In genomic region chr15:90901159-90901798, GRCh38 we compare ENCODE assay signal across 8 cellular contexts. TPM values are rescaled to one million over a fixed set of nuclear protein-coding genes. Genes with fewer than 3 reads are reported as not detected.
DNase-seq lines count a peak whose midpoint lies in the region; ATAC-seq, FAIRE-seq and TF ChIP-seq lines count a peak whose summit lies in the region.
"Not testable (repeated sequence)": the region's sequence is repeated elsewhere in the genome, so short reads cannot be mapped to it uniquely, and the experiment has no call there.

No MANE protein-coding gene starts in this region.

- not testable (repeated sequence) for TF ChIP-seq CTCF in GM12865 (IDR thresholded peaks at IDR 0.05; ENCODE audit: insufficient read depth, low read depth, low read length, missing control alignments); PC-3 (conservative IDR thresholded peaks at IDR 0.05; ENCODE audit: low read depth, low read length); K562 (IDR thresholded peaks at IDR 0.05 in 2 of 3, conservative IDR thresholded peaks at IDR 0.05 in 1 of 3; ENCODE audit: insufficient read depth in 2 of 3, low read depth in 1 of 3, low read length in 3 of 3); cardiac muscle cell (IDR thresholded peaks at IDR 0.05; ENCODE audit: low read depth, low read length); upper lobe of left lung (IDR thresholded peaks at IDR 0.05)

- WGBS in K562 (ENCODE audit: insufficient coverage, low coverage, missing lambda C conversion rate) = 2% methylated on average over 6 of the region's 6 CpGs
- WGBS in upper lobe of left lung, 2 donors = 84 to 86% methylated on average over 6 of the region's 6 CpGs

- H3K9me2 ChIP-seq in PC-3 (replicated peaks; ENCODE audit: low read length) = not testable (repeated sequence)

- in situ Hi-C loops in K562 (cut with MboI) = not testable (repeated sequence)

- FAIRE-seq in K562 (lab: Jason Lieb, UNC) = not testable (repeated sequence)

- ATAC-seq in PC-3; activated CD8-positive, alpha-beta T cell treated with anti-CD3 and anti-CD28 coated beads, Interleukin-2, amount 10 ng/mL, durations not matched to agents 7 days and 5 days; K562; upper lobe of left lung (ENCODE audit: low FRiP score in 2 of 2): not testable (repeated sequence)

- H3K4me2 ChIP-seq in PC-3 (ENCODE audit: low read length) = peak overlapping the region; percentile 91
- H3K4me2 ChIP-seq in K562 (ENCODE audit: insufficient read depth, low read length) = peak overlapping the region; percentile 93

- H4K20me1 ChIP-seq in PC-3 (ENCODE audit: low read length); K562 (replicated peaks; ENCODE audit: control insufficient read depth, insufficient read depth, low read length): not testable (repeated sequence)

- H3K36me3 ChIP-seq in PC-3 (ENCODE audit: low read depth, low read length); cardiac muscle cell: not testable (repeated sequence)
- H3K36me3 ChIP-seq in K562 (ENCODE audit: control insufficient read depth, insufficient read depth, low read length) (peaks cover 21% of the 10 kb centered on the region), muscle layer of colon (ENCODE audit: insufficient read depth, low read length) (peaks cover 20% of the 10 kb centered on the region), rectal smooth muscle tissue (ENCODE audit: control insufficient read depth, insufficient read depth, low read length) (peaks cover 14% of the 10 kb centered on the region), upper lobe of left lung (peaks cover 11 to 18% (median 16%) of the 10 kb centered on the region in 4 donors)

- peak overlapping the region; percentile 96 for H2AFZ ChIP-seq in PC-3 (ENCODE audit: low read length)
- H2AFZ ChIP-seq in K562 (ENCODE audit: low read depth, low read length) = not testable (repeated sequence)

- H3K9me3 ChIP-seq in PC-3 (ENCODE audit: low read length); K562 (replicated peaks; ENCODE audit: control insufficient read depth, insufficient read depth, low read depth, low read length); cardiac muscle cell (ENCODE audit: low read depth); muscle layer of colon (ENCODE audit: low read length); upper lobe of left lung: not testable (repeated sequence)

- not testable (repeated sequence) for BruUV-seq in PC-3 (replicated peaks; lab: Mats Ljungman, UMichigan); K562 (replicated peaks; lab: Mats Ljungman, UMichigan)

- peak overlapping the region; percentile 93 for H3K27ac Mint-ChIP-seq in activated CD8-positive, alpha-beta T cell treated with anti-CD3 and anti-CD28 coated beads, Interleukin-2, amount 10 ng/mL, durations not matched to agents 7 days and 5 days

- CTCF ChIA-PET in PC-3 (lab: Charles Lee) = not testable (repeated sequence)
- CTCF ChIA-PET in activated CD8-positive, alpha-beta T cell treated with anti-CD3 and anti-CD28 coated beads, Interleukin-2, amount 10 ng/mL, durations not matched to agents 7 days and 5 days (lab: Charles Lee) = interaction anchor here (0.7 to 17.2 kb wide), 8 partner anchors 16 to 252 kb away, joined by 3 to 328 read pairs (median 4); partner anchors contain the start of genes HDDC3 and UNC45A
- CTCF ChIA-PET in K562 (lab: Yijun Ruan, JAX; ENCODE audit: low intra/inter-chr PET ratio) = interaction anchor here (0.7 to 1.8 kb wide), 4 partner anchors 30 to 131 kb away, joined by 3 to 6 read pairs (median 4); partner anchors contain the start of gene UNC45A

- POLR2A ChIA-PET in PC-3 (lab: Charles Lee; ENCODE audit: unreplicated experiment) (interaction anchor here (1.0 kb wide), 1 partner anchor 33 kb away, joined by 3 read pairs; the partner anchor contains the start of gene UNC45A), K562 (lab: Yijun Ruan, JAX) (interaction anchor here (0.6 to 7.0 kb wide), 11 partner anchors 9 to 184 kb away, joined by 3 to 70 read pairs (median 5); partner anchors contain the start of genes BLM, HDDC3 and UNC45A)
- POLR2A ChIA-PET in activated CD8-positive, alpha-beta T cell treated with anti-CD3 and anti-CD28 coated beads, Interleukin-2, amount 10 ng/mL, durations not matched to agents 7 days and 5 days (lab: Charles Lee) = interaction anchor here (8.8 kb wide), 1 partner anchor 31 kb away, joined by 110 read pairs; the partner anchor contains the start of genes HDDC3 and UNC45A

- H3K4me3 Mint-ChIP-seq in activated CD8-positive, alpha-beta T cell treated with anti-CD3 and anti-CD28 coated beads, Interleukin-2, amount 10 ng/mL, durations not matched to agents 7 days and 5 days = peak overlapping the region; percentile 90

- H3K9me1 ChIP-seq in K562 (ENCODE audit: control insufficient read depth, insufficient read depth, low read length) = not testable (repeated sequence)

- TF ChIP-seq POLR2A in K562 (conservative IDR thresholded peaks at IDR 0.05); upper lobe of left lung (IDR thresholded peaks at IDR 0.05): not testable (repeated sequence)

- H3K27me3 ChIP-seq in PC-3 (ENCODE audit: low read length); K562 (ENCODE audit: control insufficient read depth in 2 of 2, insufficient read depth in 2 of 2, low read length in 2 of 2); cardiac muscle cell; muscle layer of colon (ENCODE audit: control insufficient read depth in 1 of 2, insufficient read depth in 2 of 2, low read length in 2 of 2); rectal smooth muscle tissue (ENCODE audit: control insufficient read depth, insufficient read depth, low read length); upper lobe of left lung: not testable (repeated sequence)

- TF ChIP-seq RAD21 in K562 (CRISPR knock-in tag; conservative IDR thresholded peaks at IDR 0.05 in 1 of 2, IDR thresholded peaks at IDR 0.05 in 1 of 2) = not testable (repeated sequence)

- TF ChIP-seq EP300 in K562 (IDR thresholded peaks at IDR 0.05; ENCODE audit: low read length); upper lobe of left lung (IDR thresholded peaks at IDR 0.05): not testable (repeated sequence)

- H3F3A ChIP-seq in PC-3 (ENCODE audit: low read length, unreplicated experiment) = not testable (repeated sequence)

- H3K4me3 ChIP-seq in GM12865 (ENCODE audit: low read depth, low read length) (peak overlapping the region; percentile 69; the same call in 1 of the 2 replicates), PC-3 (ENCODE audit: low read length) (peak overlapping the region; percentile 88; the same call in 1 of the 2 replicates), K562 (0 out of 2 replicates have a peak overlapping the region, but pooled peaks have one; percentile 69)
- not testable (repeated sequence) for H3K4me3 ChIP-seq in cardiac muscle cell; muscle layer of colon (ENCODE audit: low read depth in 1 of 2, low read length in 2 of 2); rectal smooth muscle tissue (ENCODE audit: low read length); upper lobe of left lung

- not testable (repeated sequence) for H3K9me3 Mint-ChIP-seq in activated CD8-positive, alpha-beta T cell treated with anti-CD3 and anti-CD28 coated beads, Interleukin-2, amount 10 ng/mL, durations not matched to agents 7 days and 5 days (ENCODE audit: insufficient read depth)

- H3K4me1 Mint-ChIP-seq in activated CD8-positive, alpha-beta T cell treated with anti-CD3 and anti-CD28 coated beads, Interleukin-2, amount 10 ng/mL, durations not matched to agents 7 days and 5 days (ENCODE audit: low read depth) = peaks cover 28% of the 10 kb centered on the region

- DNase-seq in GM12865 (ENCODE audit: low read depth); PC-3; activated CD8-positive, alpha-beta T cell treated with anti-CD3 and anti-CD28 coated beads, Interleukin-2, amount 10 ng/mL, durations not matched to agents 7 days and 5 days; K562 (ENCODE audit: extremely low read depth in 1 of 4, low spot score in 3 of 4); cardiac muscle cell (ENCODE audit: low read depth in 1 of 2, low spot score in 1 of 2); upper lobe of left lung: not testable (repeated sequence)

- not testable (repeated sequence) for H3K27me3 Mint-ChIP-seq in activated CD8-positive, alpha-beta T cell treated with anti-CD3 and anti-CD28 coated beads, Interleukin-2, amount 10 ng/mL, durations not matched to agents 7 days and 5 days (ENCODE audit: low read depth)

- peaks cover 15% of the 10 kb centered on the region for H3K36me3 Mint-ChIP-seq in activated CD8-positive, alpha-beta T cell treated with anti-CD3 and anti-CD28 coated beads, Interleukin-2, amount 10 ng/mL, durations not matched to agents 7 days and 5 days (ENCODE audit: low read depth)

- H3K79me2 ChIP-seq in PC-3 (ENCODE audit: low read length) (peaks cover 16% of the 10 kb centered on the region; the same call in 1 of the 2 replicates), K562 (ENCODE audit: control insufficient read depth, insufficient read depth, low read length) (peaks cover 43% of the 10 kb centered on the region)

- intact Hi-C loops in PC-3 (cut with micrococcal nuclease) = not testable (repeated sequence)
- intact Hi-C loops in K562 (cut with micrococcal nuclease) = loop anchor here (1.0 to 2.0 kb wide), 2 partner anchors 30 to 60 kb away; no protein-coding TSS in a partner anchor

- peaks cover 13% of the 10 kb centered on the region for H3K4me1 ChIP-seq in PC-3 (ENCODE audit: insufficient read depth, low read length)
- H3K4me1 ChIP-seq in K562 (replicated peaks in 1 of 2; ENCODE audit: control insufficient read depth in 2 of 2, insufficient read depth in 2 of 2, low read length in 2 of 2) = peaks cover 32 to 59% of the 10 kb centered on the region in 2 experiments; a peak in 4 of 5 replicates
- H3K4me1 ChIP-seq in cardiac muscle cell (ENCODE audit: low read depth) = peaks cover 13% of the 10 kb centered on the region
- H3K4me1 ChIP-seq in muscle layer of colon (ENCODE audit: insufficient read depth, low read length) = peaks cover 16% of the 10 kb centered on the region
- H3K4me1 ChIP-seq in rectal smooth muscle tissue (ENCODE audit: control insufficient read depth, insufficient read depth, low read length) = not testable (repeated sequence)
- H3K4me1 ChIP-seq in upper lobe of left lung = peaks cover 12 to 23% (median 16%) of the 10 kb centered on the region in 4 donors

- not testable (repeated sequence) for H3K27ac ChIP-seq in PC-3 (ENCODE audit: low read length)
- H3K27ac ChIP-seq in K562 (ENCODE audit: extremely low read depth, low read depth, low read length) = peak overlapping the region; percentile 99
- H3K27ac ChIP-seq in cardiac muscle cell = peak overlapping the region; percentile 93
- peak overlapping the region; percentile 98 for H3K27ac ChIP-seq in muscle layer of colon (ENCODE audit: low read depth, low read length)
- peak overlapping the region; percentile 91 for H3K27ac ChIP-seq in rectal smooth muscle tissue (ENCODE audit: low read depth, low read length)
- H3K27ac ChIP-seq in upper lobe of left lung = peak overlapping the region in 3 of 4 donors; percentile 93 to 97 (median 93)

- H3K9ac ChIP-seq in PC-3 (ENCODE audit: low read length); rectal smooth muscle tissue (ENCODE audit: low read length): not testable (repeated sequence)
- H3K9ac ChIP-seq in K562 (ENCODE audit: insufficient read depth in 1 of 2, low read depth in 2 of 2, low read length in 2 of 2) = peak overlapping the region in 1 of 2 experiments; percentile 95; a peak in 1 of 4 replicates
- H3K9ac ChIP-seq in muscle layer of colon (ENCODE audit: low read length) = peak overlapping the region; percentile 78

RNA-seq across cellular contexts. Expression of gene MAN2A2, which starts 1.8 kb away (rescaled TPM):
- 19.8 and 26.3 TPM in 2 replicates for total RNA-seq in PC-3 (2014; rRNA removed)
- 10 to 100 TPM; 82.7 to 97.7 TPM for total RNA-seq in activated CD8-positive, alpha-beta T cell treated with anti-CD3 and anti-CD28 coated beads, Interleukin-2, amount 10 ng/mL, durations not matched to agents 7 days and 5 days
- total RNA-seq in K562 (2011; cell fraction: chromatin; rRNA removed; ENCODE audit: low replicate concordance) = 447 and 1,128 TPM in 2 replicates
- total RNA-seq in K562 (2011; cell fraction: nucleolus; rRNA removed) = 692 and 704 TPM in 2 replicates
- 460 and 506 TPM in 2 replicates for total RNA-seq in K562 (2011; cell fraction: nucleoplasm; rRNA removed)
- 35.0 and 53.7 TPM in 2 replicates for total RNA-seq in K562 (2014; rRNA removed)
- 20.6 and 25.0 TPM in 2 replicates for total RNA-seq in K562 (2014; rRNA removed; fragmentation: Illumina TruSeq; extraction: Trizol)
- 43.3 and 43.4 TPM in 2 replicates for total RNA-seq in K562 (2015; rRNA removed; fragmentation: Illumina TruSeq; extraction: Trizol)
- 116 and 151 TPM in 2 replicates for total RNA-seq in K562 (2021)
- polyA plus RNA-seq in K562 (2011; rRNA removed) = 71.7 and 195 TPM in 2 replicates
- 119 and 133 TPM in 2 replicates for polyA plus RNA-seq in K562 (2011; cell fraction: cytosol; rRNA removed)
- polyA plus RNA-seq in K562 (2011; cell fraction: nucleus; rRNA removed) = 1,870 and 1,995 TPM in 2 replicates
- polyA plus RNA-seq in K562 (2012) = 92.0 and 210 TPM in 2 replicates
- polyA plus RNA-seq in K562 (2014; fragmentation: Illumina TruSeq; extraction: Trizol) = 130 and 131 TPM in 2 replicates
- 10 to 100 TPM in 1 of 2 experiments, 1 to 10 TPM in 1; 7.3 to 13.7 TPM for polyA plus RNA-seq in K562 (2014; fragmentation: Nextera tagmentation; extraction: Ambion mirVana)
- polyA plus RNA-seq in K562 (2014; rRNA removed) = 114 and 121 TPM in 2 replicates
- 30.7 and 41.4 TPM in 2 replicates for polyA minus RNA-seq in K562 (2011; rRNA and poly(A)+ RNA removed)
- 71.5 and 84.4 TPM in 2 replicates for polyA minus RNA-seq in K562 (2011; cell fraction: cytosol; rRNA and poly(A)+ RNA removed)
- 264 and 379 TPM in 2 replicates for polyA minus RNA-seq in K562 (2011; cell fraction: nucleus; rRNA and poly(A)+ RNA removed)
- 31.9 and 53.0 TPM in 2 replicates for total RNA-seq in cardiac muscle cell
- 54.3 and 66.3 TPM in 2 replicates for polyA plus RNA-seq in cardiac muscle cell
- total RNA-seq in upper lobe of left lung = 100 to 1,000 TPM in 2 of 6 donors, 10 to 100 TPM in 4; 36.8 to 219 (median 90.1) TPM

RNA-seq across cellular contexts. Expression of gene FES, which starts 17.0 kb away (rescaled TPM):
- 2.8 and 11.5 TPM in 2 replicates for total RNA-seq in PC-3 (2014; rRNA removed)
- 10 to 100 TPM; 10.5 to 11.1 TPM for total RNA-seq in activated CD8-positive, alpha-beta T cell treated with anti-CD3 and anti-CD28 coated beads, Interleukin-2, amount 10 ng/mL, durations not matched to agents 7 days and 5 days
- 3.7 and 18.5 TPM in 2 replicates for total RNA-seq in K562 (2011; cell fraction: chromatin; rRNA removed; ENCODE audit: low replicate concordance)
- total RNA-seq in K562 (2011; cell fraction: nucleolus; rRNA removed) = 5.1 and 10.8 TPM in 2 replicates
- 3.3 and 6.0 TPM in 2 replicates for total RNA-seq in K562 (2011; cell fraction: nucleoplasm; rRNA removed)
- total RNA-seq in K562 (2014; rRNA removed) = 0.86 and 1.6 TPM in 2 replicates
- total RNA-seq in K562 (2014; rRNA removed; fragmentation: Illumina TruSeq; extraction: Trizol) = 0.73 and 1.1 TPM in 2 replicates
- 0.72 and 1.1 TPM in 2 replicates for total RNA-seq in K562 (2015; rRNA removed; fragmentation: Illumina TruSeq; extraction: Trizol)
- total RNA-seq in K562 (2021) = 1.3 and 2.6 TPM in 2 replicates
- polyA plus RNA-seq in K562 (2011; rRNA removed) = 0.38 and 1.0 TPM in 2 replicates
- 0.83 and 1.2 TPM in 2 replicates for polyA plus RNA-seq in K562 (2011; cell fraction: cytosol; rRNA removed)
- 4.8 and 6.6 TPM in 2 replicates for polyA plus RNA-seq in K562 (2011; cell fraction: nucleus; rRNA removed)
- 1.1 and 2.8 TPM in 2 replicates for polyA plus RNA-seq in K562 (2012)
- 0.55 and 0.66 TPM in 2 replicates for polyA plus RNA-seq in K562 (2014; fragmentation: Illumina TruSeq; extraction: Trizol)
- polyA plus RNA-seq in K562 (2014; fragmentation: Nextera tagmentation; extraction: Ambion mirVana) = under 1 TPM; 0.82 to 0.91 TPM
- polyA plus RNA-seq in K562 (2014; rRNA removed) = 0.78 and 2.5 TPM in 2 replicates
- polyA minus RNA-seq in K562 (2011; rRNA and poly(A)+ RNA removed) = 0.14 and 0.45 TPM in 2 replicates
- polyA minus RNA-seq in K562 (2011; cell fraction: cytosol; rRNA and poly(A)+ RNA removed) = 0.86 and 2.5 TPM in 2 replicates
- 4.0 and 4.3 TPM in 2 replicates for polyA minus RNA-seq in K562 (2011; cell fraction: nucleus; rRNA and poly(A)+ RNA removed)
- total RNA-seq in cardiac muscle cell = 13.3 and 19.8 TPM in 2 replicates
- 5.4 and 12.7 TPM in 2 replicates for polyA plus RNA-seq in cardiac muscle cell
- 100 to 1,000 TPM in 2 of 6 donors, 10 to 100 TPM in 4; 33.4 to 144 (median 68.3) TPM for total RNA-seq in upper lobe of left lung

RNA-seq across cellular contexts. Expression of gene HDDC3, which starts 31.1 kb away (rescaled TPM):
- total RNA-seq in PC-3 (2014; rRNA removed) (18.5 and 19.6 TPM in 2 replicates), K562 (2014; rRNA removed) (54.1 and 64.9 TPM in 2 replicates), K562 (2014; rRNA removed; fragmentation: Illumina TruSeq; extraction: Trizol) (28.2 and 33.0 TPM in 2 replicates), K562 (2015; rRNA removed; fragmentation: Illumina TruSeq; extraction: Trizol) (36.6 and 36.9 TPM in 2 replicates), K562 (2021) (42.6 and 43.0 TPM in 2 replicates), cardiac muscle cell (31.2 and 32.5 TPM in 2 replicates), upper lobe of left lung (10 to 100 TPM in 5 of 6 donors, 1 to 10 TPM in 1; 5.0 to 19.3 (median 12.5) TPM)
- 10 to 100 TPM; 23.8 to 26.9 TPM for total RNA-seq in activated CD8-positive, alpha-beta T cell treated with anti-CD3 and anti-CD28 coated beads, Interleukin-2, amount 10 ng/mL, durations not matched to agents 7 days and 5 days
- total RNA-seq in K562 (2011; cell fraction: chromatin; rRNA removed; ENCODE audit: low replicate concordance) = 27.3 and 60.3 TPM in 2 replicates
- total RNA-seq in K562 (2011; cell fraction: nucleolus; rRNA removed) = 59.5 and 62.4 TPM in 2 replicates
- total RNA-seq in K562 (2011; cell fraction: nucleoplasm; rRNA removed) = 46.9 and 47.9 TPM in 2 replicates
- polyA plus RNA-seq in K562 (2011; rRNA removed) (30.8 and 33.4 TPM in 2 replicates), K562 (2014; fragmentation: Illumina TruSeq; extraction: Trizol) (51.7 and 54.2 TPM in 2 replicates), K562 (2014; fragmentation: Nextera tagmentation; extraction: Ambion mirVana) (10 to 100 TPM; 14.9 to 21.3 TPM), K562 (2014; rRNA removed) (55.8 and 65.8 TPM in 2 replicates), cardiac muscle cell (22.5 and 24.9 TPM in 2 replicates)
- 37.1 and 49.7 TPM in 2 replicates for polyA plus RNA-seq in K562 (2011; cell fraction: cytosol; rRNA removed)
- polyA plus RNA-seq in K562 (2011; cell fraction: nucleus; rRNA removed) = 37.0 and 41.5 TPM in 2 replicates
- polyA plus RNA-seq in K562 (2012) = 29.7 and 31.4 TPM in 2 replicates
- polyA minus RNA-seq in K562 (2011; rRNA and poly(A)+ RNA removed) = 21.5 and 26.2 TPM in 2 replicates
- polyA minus RNA-seq in K562 (2011; cell fraction: cytosol; rRNA and poly(A)+ RNA removed) = 10.3 and 15.1 TPM in 2 replicates
- polyA minus RNA-seq in K562 (2011; cell fraction: nucleus; rRNA and poly(A)+ RNA removed) = 28.9 and 44.4 TPM in 2 replicates

RNA-seq across cellular contexts. Expression of gene FURIN, which starts 32.9 kb away (rescaled TPM):
- total RNA-seq in PC-3 (2014; rRNA removed) (39.1 and 44.2 TPM in 2 replicates), K562 (2014; rRNA removed) (49.9 and 69.9 TPM in 2 replicates), K562 (2014; rRNA removed; fragmentation: Illumina TruSeq; extraction: Trizol) (10.0 and 11.7 TPM in 2 replicates), K562 (2015; rRNA removed; fragmentation: Illumina TruSeq; extraction: Trizol) (34.8 and 36.0 TPM in 2 replicates), K562 (2021) (93.5 and 99.9 TPM in 2 replicates), cardiac muscle cell (66.3 and 79.6 TPM in 2 replicates), upper lobe of left lung (100 to 1,000 TPM in 4 of 6 donors, 10 to 100 TPM in 2; 59.0 to 150 (median 108) TPM)
- 10 to 100 TPM; 86.0 to 86.5 TPM for total RNA-seq in activated CD8-positive, alpha-beta T cell treated with anti-CD3 and anti-CD28 coated beads, Interleukin-2, amount 10 ng/mL, durations not matched to agents 7 days and 5 days
- 29.3 and 88.9 TPM in 2 replicates for total RNA-seq in K562 (2011; cell fraction: chromatin; rRNA removed; ENCODE audit: low replicate concordance)
- total RNA-seq in K562 (2011; cell fraction: nucleolus; rRNA removed) = 101 and 110 TPM in 2 replicates
- total RNA-seq in K562 (2011; cell fraction: nucleoplasm; rRNA removed) = 63.1 TPM in 2 replicates
- polyA plus RNA-seq in K562 (2011; rRNA removed) (22.4 and 30.8 TPM in 2 replicates), K562 (2014; fragmentation: Illumina TruSeq; extraction: Trizol) (36.4 and 61.7 TPM in 2 replicates), K562 (2014; fragmentation: Nextera tagmentation; extraction: Ambion mirVana) (1 to 10 TPM in 1 of 2 experiments, under 1 TPM in 1; 0.92 to 1.1 TPM), K562 (2014; rRNA removed) (49.1 and 50.3 TPM in 2 replicates), cardiac muscle cell (57.7 and 69.3 TPM in 2 replicates)
- polyA plus RNA-seq in K562 (2011; cell fraction: cytosol; rRNA removed) = 31.2 and 60.1 TPM in 2 replicates
- 42.7 and 71.3 TPM in 2 replicates for polyA plus RNA-seq in K562 (2011; cell fraction: nucleus; rRNA removed)
- polyA plus RNA-seq in K562 (2012) = 74.8 and 95.4 TPM in 2 replicates
- 12.3 and 17.9 TPM in 2 replicates for polyA minus RNA-seq in K562 (2011; rRNA and poly(A)+ RNA removed)
- polyA minus RNA-seq in K562 (2011; cell fraction: cytosol; rRNA and poly(A)+ RNA removed) = 47.5 and 65.9 TPM in 2 replicates
- polyA minus RNA-seq in K562 (2011; cell fraction: nucleus; rRNA and poly(A)+ RNA removed) = 24.6 and 32.0 TPM in 2 replicates

RNA-seq across cellular contexts. Expression of gene UNC45A, which starts 33.8 kb away (rescaled TPM):
- total RNA-seq in PC-3 (2014; rRNA removed) (68.4 and 73.7 TPM in 2 replicates), K562 (2014; rRNA removed) (59.8 and 65.2 TPM in 2 replicates), K562 (2014; rRNA removed; fragmentation: Illumina TruSeq; extraction: Trizol) (19.2 and 22.6 TPM in 2 replicates), K562 (2015; rRNA removed; fragmentation: Illumina TruSeq; extraction: Trizol) (47.7 and 52.5 TPM in 2 replicates), K562 (2021) (79.0 and 79.3 TPM in 2 replicates), cardiac muscle cell (61.8 and 68.2 TPM in 2 replicates), upper lobe of left lung (100 to 1,000 TPM in 1 of 6 donors, 10 to 100 TPM in 5; 40.7 to 108 (median 61.9) TPM)
- total RNA-seq in activated CD8-positive, alpha-beta T cell treated with anti-CD3 and anti-CD28 coated beads, Interleukin-2, amount 10 ng/mL, durations not matched to agents 7 days and 5 days = 10 to 100 TPM; 74.6 to 81.4 TPM
- total RNA-seq in K562 (2011; cell fraction: chromatin; rRNA removed; ENCODE audit: low replicate concordance) = 131 and 331 TPM in 2 replicates
- 205 and 228 TPM in 2 replicates for total RNA-seq in K562 (2011; cell fraction: nucleolus; rRNA removed)
- total RNA-seq in K562 (2011; cell fraction: nucleoplasm; rRNA removed) = 113 and 152 TPM in 2 replicates
- polyA plus RNA-seq in K562 (2011; rRNA removed) (43.7 and 56.7 TPM in 2 replicates), K562 (2014; fragmentation: Illumina TruSeq; extraction: Trizol) (35.7 and 46.7 TPM in 2 replicates), K562 (2014; fragmentation: Nextera tagmentation; extraction: Ambion mirVana) (10 to 100 TPM; 22.4 to 23.1 TPM), K562 (2014; rRNA removed) (54.5 and 55.5 TPM in 2 replicates), cardiac muscle cell (52.5 and 61.1 TPM in 2 replicates)
- 46.7 and 62.9 TPM in 2 replicates for polyA plus RNA-seq in K562 (2011; cell fraction: cytosol; rRNA removed)
- polyA plus RNA-seq in K562 (2011; cell fraction: nucleus; rRNA removed) = 163 and 164 TPM in 2 replicates
- 75.1 and 75.7 TPM in 2 replicates for polyA plus RNA-seq in K562 (2012)
- polyA minus RNA-seq in K562 (2011; rRNA and poly(A)+ RNA removed) = 51.9 and 58.7 TPM in 2 replicates
- polyA minus RNA-seq in K562 (2011; cell fraction: cytosol; rRNA and poly(A)+ RNA removed) = 50.4 and 51.9 TPM in 2 replicates
- 51.0 and 77.4 TPM in 2 replicates for polyA minus RNA-seq in K562 (2011; cell fraction: nucleus; rRNA and poly(A)+ RNA removed)
